15 cellular contexts compared by ENCODE assay signal in genomic region chr1:192488058-192488457, GRCh38.
DNase-seq lines count a peak whose midpoint lies in the region; TF ChIP-seq lines count a peak whose summit lies in the region.
"Had no signal": no experiment of that assay in that cellular context is flagged by ENCODE, and none has a peak within 500 bp of the region (broad histone marks: within the 10 kb centered on the region; RNA-seq: fewer than 3 reads in every experiment).

No MANE protein-coding gene starts in this region.

- H3K4me1 ChIP-seq in OCI-LY3 (ENCODE audit: low read length), result peaks cover 6% of the 10 kb centered on the region
- H3K4me1 ChIP-seq in sigmoid colon, result peaks cover 0 to 69% (median 51%) of the 10 kb centered on the region in 4 donors

- intact Hi-C loops in sigmoid colon (cut with DNase I), result loop anchor here (5.0 kb wide), 2 partner anchors 104 to 419 kb away; no protein-coding TSS in a partner anchor

- no peak for TF ChIP-seq POLR2A in sigmoid colon (IDR thresholded peaks at IDR 0.05)

- peak; percentile 17 for DNase-seq in DMS 273 (lab: John Stamatoyannopoulos, UW; ENCODE audit: unreplicated experiment)
- DNase-seq in DMS 273 treated with DMSO at 0.1 percent for 48 hours (lab: John Stamatoyannopoulos, UW), result no peak
- no peak for DNase-seq in fibroblast of mammary gland (ENCODE audit: low read depth)
- no peak for DNase-seq in sigmoid colon
- no peak for DNase-seq in MV-4-11 (lab: John Stamatoyannopoulos, UW)
- DNase-seq in SK-N-DZ (ENCODE audit: low spot score), result no peak
- DNase-seq in activated CD4-positive, alpha-beta T cell treated with anti-CD3 and anti-CD28 coated beads, Interleukin-2, amount 10 ng/mL, durations not matched to agents 7 days and 5 days, result no peak
- DNase-seq: 8988T; activated CD4-positive, alpha-beta T cell treated with anti-CD3 and anti-CD28 coated beads, Interleukin-2, amount 50 U/mL, for 48 hours; activated gamma-delta T cell treated with Interleukin-2 at 50 U/mL for 16 hours; DMS79; immature natural killer cell; NCI-H510A had no signal

- TF ChIP-seq EP300 in sigmoid colon (IDR thresholded peaks at IDR 0.05), result no peak

- POLR2A ChIA-PET in activated CD4-positive, alpha-beta T cell treated with anti-CD3 and anti-CD28 coated beads, Interleukin-2, amount 10 ng/mL, durations not matched to agents 7 days and 5 days (lab: Charles Lee), result no interaction called here

- H3K27me3 ChIP-seq in OCI-LY3 (ENCODE audit: low read depth, low read length) (no peaks in the 10 kb centered on the region), sigmoid colon (no peaks in the 10 kb centered on the region)
- H3K27me3 ChIP-seq: cardiac muscle cell had no signal

- H3K4me1 Mint-ChIP-seq in activated CD4-positive, alpha-beta T cell treated with anti-CD3 and anti-CD28 coated beads, Interleukin-2, amount 10 ng/mL, durations not matched to agents 7 days and 5 days, result no peaks in the 10 kb centered on the region
- H3K4me1 Mint-ChIP-seq: immature natural killer cell had no signal

- H3K27ac ChIP-seq in OCI-LY3 (ENCODE audit: low read length), result no peak overlapping the region
- peak overlapping the region; percentile 85 to 89 (median 88) for H3K27ac ChIP-seq in sigmoid colon
- H3K27ac ChIP-seq: cardiac muscle cell had no signal

- no peaks in the 10 kb centered on the region for H3K36me3 Mint-ChIP-seq in activated CD4-positive, alpha-beta T cell treated with anti-CD3 and anti-CD28 coated beads, Interleukin-2, amount 10 ng/mL, durations not matched to agents 7 days and 5 days (ENCODE audit: low read depth)
- H3K36me3 Mint-ChIP-seq: immature natural killer cell had no signal

- H3K79me2 ChIP-seq in OCI-LY3 (ENCODE audit: low read length), result no peaks in the 10 kb centered on the region

- no peak overlapping the region for H3K4me2 ChIP-seq in OCI-LY3 (ENCODE audit: low read length)

- H3K9me3 ChIP-seq in OCI-LY3 (ENCODE audit: insufficient read depth, low read length) (no peaks in the 10 kb centered on the region), sigmoid colon (no peaks in the 10 kb centered on the region)

- no peak overlapping the region for H2AFZ ChIP-seq in OCI-LY3 (ENCODE audit: low read depth, low read length)

- no peak overlapping the region for H3K27ac Mint-ChIP-seq in activated CD4-positive, alpha-beta T cell treated with anti-CD3 and anti-CD28 coated beads, Interleukin-2, amount 10 ng/mL, durations not matched to agents 7 days and 5 days

- CTCF ChIA-PET in activated CD4-positive, alpha-beta T cell treated with anti-CD3 and anti-CD28 coated beads, Interleukin-2, amount 10 ng/mL, durations not matched to agents 7 days and 5 days (lab: Charles Lee), result no interaction called here

- H3K9me3 Mint-ChIP-seq in activated CD4-positive, alpha-beta T cell treated with anti-CD3 and anti-CD28 coated beads, Interleukin-2, amount 10 ng/mL, durations not matched to agents 7 days and 5 days, result peaks cover 4% of the 10 kb centered on the region

- H3K27me3 Mint-ChIP-seq in activated CD4-positive, alpha-beta T cell treated with anti-CD3 and anti-CD28 coated beads, Interleukin-2, amount 10 ng/mL, durations not matched to agents 7 days and 5 days, result no peaks in the 10 kb centered on the region

- no peak overlapping the region for H3K9ac ChIP-seq in OCI-LY3 (ENCODE audit: low read length)

- no peaks in the 10 kb centered on the region for H4K20me1 ChIP-seq in OCI-LY3 (ENCODE audit: insufficient read depth, low read length)

- H3K4me3 Mint-ChIP-seq in activated CD4-positive, alpha-beta T cell treated with anti-CD3 and anti-CD28 coated beads, Interleukin-2, amount 10 ng/mL, durations not matched to agents 7 days and 5 days, result no peak overlapping the region
- H3K4me3 Mint-ChIP-seq: immature natural killer cell had no signal

- TF ChIP-seq CTCF in OCI-LY3 (IDR thresholded peaks at IDR 0.05; ENCODE audit: low read depth, low read length) (0 out of 2 replicates have a peak, but pooled peaks have one; percentile 18), fibroblast of mammary gland (conservative IDR thresholded peaks at IDR 0.05; ENCODE audit: control insufficient read depth, insufficient read depth, low read depth, low read length) (peak; percentile 20), sigmoid colon (IDR thresholded peaks at IDR 0.05) (peak in 1 of 4 experiments; percentile 11)

- no peaks in the 10 kb centered on the region for H3K36me3 ChIP-seq in OCI-LY3 (replicated peaks; ENCODE audit: low read depth, low read length)
- no peaks in the 10 kb centered on the region for H3K36me3 ChIP-seq in sigmoid colon
- H3K36me3 ChIP-seq: cardiac muscle cell had no signal

- no peak overlapping the region for H3K4me3 ChIP-seq in OCI-LY3 (ENCODE audit: low read length)
- no peak overlapping the region for H3K4me3 ChIP-seq in fibroblast of mammary gland (ENCODE audit: control insufficient read depth, low read depth, low read length)
- no peak overlapping the region for H3K4me3 ChIP-seq in sigmoid colon
- H3K4me3 ChIP-seq: cardiac muscle cell had no signal
